In genomic region chr17:67993153-67993997, GRCh38 we compare ENCODE assay signal across 8 cellular contexts.
DNase-seq lines count a peak whose midpoint lies in the region; ATAC-seq and TF ChIP-seq lines count a peak whose summit lies in the region.

No MANE protein-coding gene starts in this region.

- TF ChIP-seq CTCF in AG04449 (IDR thresholded peaks at IDR 0.05; ENCODE audit: insufficient read depth, low read length, missing control alignments): peak; percentile 2

- H3K27ac ChIP-seq in cingulate gyrus (ENCODE audit: low read depth, low read length): peak overlapping the region; percentile 93

- ATAC-seq in GM18861 (IDR thresholded peaks at IDR 0.05; ENCODE audit: unreplicated experiment) (peak; percentile 65), HG03066 (IDR thresholded peaks at IDR 0.05; ENCODE audit: low read depth, unreplicated experiment) (peak; percentile 61)

- POLR2A ChIA-PET in AG04449 (lab: Yijun Ruan, JAX): interaction anchor here (0.6 to 1.6 kb wide), 4 partner anchors 10 to 463 kb away, joined by 3 to 8 read pairs (median 4); no protein-coding TSS in a partner anchor

- peak overlapping the region; percentile 75 for H3K4me3 ChIP-seq in AG04449 (ENCODE audit: low read depth, low read length)

- no peak for DNase-seq in AG04449 (ENCODE audit: low read depth, low spot score)
- peak; percentile 92 for DNase-seq in NCI-H2227 (lab: John Stamatoyannopoulos, UW; ENCODE audit: unreplicated experiment)
- peak; percentile 56 to 63 for DNase-seq in activated CD4-positive, alpha-beta T cell treated with anti-CD3 and anti-CD28 coated beads for 24 hours (ENCODE audit: low read depth in 2 of 2)
- peak; percentile 94 for DNase-seq in left kidney (ENCODE audit: low read depth, low spot score)
- DNase-seq in stimulated activated CD4-positive, alpha-beta T cell treated with anti-CD3 and anti-CD28 coated beads, Interleukin-1b, Interleukin-23, amount 100 ng/mL, for 4 hours (ENCODE audit: low read depth in 2 of 2): peak; percentile 53 to 73

- CTCF ChIA-PET in AG04449 (lab: Yijun Ruan, JAX): interaction anchor here (0.8 to 2.0 kb wide), 5 partner anchors 8 to 474 kb away, joined by 3 to 10 read pairs (median 3); no protein-coding TSS in a partner anchor
